ENCODE assay signal across 8 cellular contexts in genomic region chr7:48337012-48337621, GRCh38.
DNase-seq lines count a peak whose midpoint lies in the region; ATAC-seq and TF ChIP-seq lines count a peak whose summit lies in the region.

No MANE protein-coding gene starts in this region.

- no peak overlapping the region for H3K4me3 ChIP-seq in heart left ventricle
- no peak overlapping the region for H3K4me3 ChIP-seq in right cardiac atrium (ENCODE audit: low read length)
- H3K4me3 ChIP-seq in fibroblast of mammary gland (ENCODE audit: control insufficient read depth, low read depth, low read length) = no peak overlapping the region
- no peak overlapping the region for H3K4me3 ChIP-seq in upper lobe of right lung

- H3K27me3 ChIP-seq in heart left ventricle = no peaks in the 10 kb centered on the region
- no peaks in the 10 kb centered on the region for H3K27me3 ChIP-seq in right cardiac atrium (ENCODE audit: control insufficient read depth, insufficient read depth)
- no peaks in the 10 kb centered on the region for H3K27me3 ChIP-seq in upper lobe of right lung

- ATAC-seq in heart left ventricle = no peak
- ATAC-seq in right cardiac atrium = no peak
- ATAC-seq in upper lobe of right lung = peak; percentile 70
- no peak for ATAC-seq in HG02870 (IDR thresholded peaks at IDR 0.05; ENCODE audit: unreplicated experiment)

- TF ChIP-seq CTCF in heart left ventricle (IDR thresholded peaks at IDR 0.05) (peak in 9 of 12 donors; percentile 17 to 49 (median 34)), fibroblast of mammary gland (conservative IDR thresholded peaks at IDR 0.05; ENCODE audit: control insufficient read depth, insufficient read depth, low read depth, low read length) (peak; percentile 62), upper lobe of right lung (IDR thresholded peaks at IDR 0.05) (peak; percentile 44)

- 47 to 62% (median 48%) methylated on average over 5 of the region's 5 CpGs for WGBS in heart left ventricle, 4 donors
- 51% methylated on average over 5 of the region's 5 CpGs for WGBS in right cardiac atrium

- no peak for TF ChIP-seq POLR2A in heart left ventricle (IDR thresholded peaks at IDR 0.05)

- intact Hi-C loops in heart left ventricle (cut with DNase I) = loop anchor here in 1 of 10 donors (2.0 kb wide), 1 partner anchor 538 kb away; no protein-coding TSS in a partner anchor
- intact Hi-C loops in right cardiac atrium (cut with DNase I) = loop anchor here in 2 of 4 donors (10.0 kb wide), 1 partner anchor 538 kb away; no protein-coding TSS in a partner anchor
- intact Hi-C loops in upper lobe of right lung (cut with DNase I) = no loop called here

- DNase-seq in heart left ventricle (no peak), right cardiac atrium (no peak), NCI-H748 treated with DMSO at 0.1 percent for 48 hours (lab: John Stamatoyannopoulos, UW) (peak; percentile 37), fibroblast of mammary gland (ENCODE audit: low read depth) (peak; percentile 36), upper lobe of right lung (no peak), NCI-H2227 (lab: John Stamatoyannopoulos, UW; ENCODE audit: unreplicated experiment) (no peak)
- DNase-seq in activated CD4-positive, alpha-beta T cell treated with anti-CD3 and anti-CD28 coated beads for 48 hours = no peak

- H3K27ac ChIP-seq in heart left ventricle (no peak overlapping the region), right cardiac atrium (ENCODE audit: low read length) (no peak overlapping the region), upper lobe of right lung (no peak overlapping the region)

- H3K4me1 ChIP-seq in heart left ventricle (no peaks in the 10 kb centered on the region), right cardiac atrium (ENCODE audit: control insufficient read depth, insufficient read depth, low read length) (no peaks in the 10 kb centered on the region), upper lobe of right lung (no peaks in the 10 kb centered on the region)

- H3K9me3 ChIP-seq in heart left ventricle (peaks cover 0 to 1% (median 0%) of the 10 kb centered on the region in 12 donors), right cardiac atrium (ENCODE audit: control insufficient read depth, low read length) (no peaks in the 10 kb centered on the region), upper lobe of right lung (no peaks in the 10 kb centered on the region)

- H3K36me3 ChIP-seq in heart left ventricle (no peaks in the 10 kb centered on the region), upper lobe of right lung (no peaks in the 10 kb centered on the region)

Comparison
In these comparisons a context has a peak if more than half of its experiments do, and no peak if none do; other contexts are left out.
1. DNase-seq: peak in NCI-H748 treated with DMSO at 0.1 percent for 48 hours (single experiment) and fibroblast of mammary gland (single experiment); none in heart left ventricle (0 of 5), right cardiac atrium (0 of 3), upper lobe of right lung (single experiment), NCI-H2227 (single experiment) and activated CD4-positive, alpha-beta T cell treated with anti-CD3 and anti-CD28 coated beads for 48 hours (single experiment).
2. Peak in every context shown above with its lines, with median percentiles within 50 percentile points of each other: CTCF ChIP-seq.